ENCODE assay signal across 1 cellular context in genomic region chr2:66237470-66238354, GRCh38.
TF ChIP-seq lines count a peak whose summit lies in the region.

No MANE protein-coding gene starts in this region.

TF ChIP-seq in IMR-90, 13 proteins besides CTCF, POLR2A, EP300 and RAD21 (continued from another document):
- TF ChIP-seq ELK1 (IDR thresholded peaks at IDR 0.05; ENCODE audit: borderline replicate concordance, low read depth, low read length) (no peak), CEBPB (IDR thresholded peaks at IDR 0.05; ENCODE audit: low read depth, low read length) (no peak), MXI1 (IDR thresholded peaks at IDR 0.05; ENCODE audit: borderline replicate concordance, low read depth, low read length) (no peak), FOS (IDR thresholded peaks at IDR 0.05; ENCODE audit: low read depth, low read length) (no peak), NFE2L2 (IDR thresholded peaks at IDR 0.05; ENCODE audit: low read depth, low read length) (no peak), CHD1 (IDR thresholded peaks at IDR 0.05; ENCODE audit: low read depth, low read length) (no peak), MAZ (IDR thresholded peaks at IDR 0.05; ENCODE audit: borderline replicate concordance, low read depth, low read length) (no peak), RFX5 (IDR thresholded peaks at IDR 0.05; ENCODE audit: low read depth, low read length) (no peak)
